In genomic region chr2:19898592-19899329, GRCh38 we compare ENCODE assay signal across 1 cellular context.
TF ChIP-seq lines count a peak whose summit lies in the region.

No MANE protein-coding gene starts in this region.

TF ChIP-seq in WTC11, 78 proteins besides CTCF, POLR2A, EP300 and RAD21 (continued from another document):
- TF ChIP-seq ZSCAN18 (CRISPR knock-in tag; IDR thresholded peaks at IDR 0.05) = no peak
- no peak for TF ChIP-seq PRRX2 (CRISPR knock-in tag; IDR thresholded peaks at IDR 0.05)
- TF ChIP-seq ATF6 (CRISPR knock-in tag; IDR thresholded peaks at IDR 0.05) = no peak
- no peak for TF ChIP-seq NFATC4 (CRISPR knock-in tag; IDR thresholded peaks at IDR 0.05)
- TF ChIP-seq ZNF416 (CRISPR knock-in tag; IDR thresholded peaks at IDR 0.05) = no peak
- no peak for TF ChIP-seq NR3C1 (CRISPR knock-in tag; conservative IDR thresholded peaks at IDR 0.05; ENCODE audit: low read depth)
- no peak for TF ChIP-seq ATF3 (CRISPR knock-in tag; conservative IDR thresholded peaks at IDR 0.05)
- TF ChIP-seq ATF1 (CRISPR knock-in tag; IDR thresholded peaks at IDR 0.05) = no peak
TF ChIP-seq in WTC11: peak in this region for 0.
